Comparison of ENCODE assay signal across 9 cellular contexts in genomic region chr12:124804011-124804621, GRCh38. TPM values are rescaled to one million over a fixed set of nuclear protein-coding genes. Genes with fewer than 3 reads are reported as not detected.
DNase-seq lines count a peak whose midpoint lies in the region; ATAC-seq, FAIRE-seq and TF ChIP-seq lines count a peak whose summit lies in the region.
"Had no signal": no experiment of that assay in that cellular context is flagged by ENCODE, and none has a peak within 500 bp of the region (broad histone marks: within the 10 kb centered on the region; RNA-seq: fewer than 3 reads in every experiment).

No MANE protein-coding gene starts in this region.

- no peak overlapping the region for H3K27ac Mint-ChIP-seq in activated CD8-positive, alpha-beta memory T cell treated with anti-CD3 and anti-CD28 coated beads, Interleukin-2, amount 10 ng/mL, durations not matched to agents 7 days and 5 days

- TF ChIP-seq CTCF in esophagus squamous epithelium (IDR thresholded peaks at IDR 0.05) = no peak
- no peak for TF ChIP-seq CTCF in pancreas (IDR thresholded peaks at IDR 0.05)
- no peak for TF ChIP-seq CTCF in D721Med (IDR thresholded peaks at IDR 0.05; ENCODE audit: insufficient read depth, missing control alignments)

- H3K27me3 Mint-ChIP-seq in activated CD8-positive, alpha-beta memory T cell treated with anti-CD3 and anti-CD28 coated beads, Interleukin-2, amount 10 ng/mL, durations not matched to agents 7 days and 5 days = no peaks in the 10 kb centered on the region
- H3K27me3 Mint-ChIP-seq: naive B cell had no signal

- FAIRE-seq in pancreas (lab: Jason Lieb, UNC) (no peak), D721Med (lab: Jason Lieb, UNC) (no peak)

- no peak for TF ChIP-seq POLR2A in esophagus squamous epithelium (IDR thresholded peaks at IDR 0.05)

- H3K36me3 Mint-ChIP-seq in activated CD8-positive, alpha-beta memory T cell treated with anti-CD3 and anti-CD28 coated beads, Interleukin-2, amount 10 ng/mL, durations not matched to agents 7 days and 5 days = peaks cover 1% of the 10 kb centered on the region

- H3K27ac ChIP-seq in esophagus squamous epithelium (peak overlapping the region in 3 of 4 donors; percentile 40 to 54 (median 44)), pancreas (peak overlapping the region in 1 of 4 donors; percentile 28)

- ATAC-seq in pancreas = peak; percentile 60 to 86 (median 80)
- no peak for ATAC-seq in activated CD8-positive, alpha-beta memory T cell treated with anti-CD3 and anti-CD28 coated beads, Interleukin-2, amount 10 ng/mL, durations not matched to agents 7 days and 5 days
- no peak for ATAC-seq in HG02870 (IDR thresholded peaks at IDR 0.05; ENCODE audit: unreplicated experiment)
- no peak for ATAC-seq in HG03460 (IDR thresholded peaks at IDR 0.05; ENCODE audit: unreplicated experiment)

- intact Hi-C loops in esophagus squamous epithelium (cut with DNase I) (no loop called here), pancreas (cut with DNase I) (no loop called here)

- H3K9me3 Mint-ChIP-seq in activated CD8-positive, alpha-beta memory T cell treated with anti-CD3 and anti-CD28 coated beads, Interleukin-2, amount 10 ng/mL, durations not matched to agents 7 days and 5 days (ENCODE audit: low read depth) = no peaks in the 10 kb centered on the region
- H3K9me3 Mint-ChIP-seq: naive B cell had no signal

- DNase-seq in ELF-1 (ENCODE audit: low read depth, low spot score) (peak; percentile 62), NCI-H82 treated with DMSO at 0.1 percent for 48 hours (lab: John Stamatoyannopoulos, UW; ENCODE audit: unreplicated experiment) (peak; percentile 56), esophagus squamous epithelium (lab: John Stamatoyannopoulos, UW) (no peak), pancreas (peak in 4 of 6 donors; percentile 33 to 56 (median 42)), D721Med (ENCODE audit: insufficient read length, low spot score) (no peak)
- no peak for DNase-seq in activated CD8-positive, alpha-beta memory T cell treated with anti-CD3 and anti-CD28 coated beads, Interleukin-2, amount 10 ng/mL, durations not matched to agents 7 days and 5 days
- DNase-seq: naive B cell had no signal

- H3K36me3 ChIP-seq in esophagus squamous epithelium = peaks cover 0 to 32% (median 0%) of the 10 kb centered on the region in 3 donors
- no peaks in the 10 kb centered on the region for H3K36me3 ChIP-seq in pancreas

- CTCF ChIA-PET in activated CD8-positive, alpha-beta memory T cell treated with anti-CD3 and anti-CD28 coated beads, Interleukin-2, amount 10 ng/mL, durations not matched to agents 7 days and 5 days (lab: Charles Lee) = no interaction called here

- no peak overlapping the region for H3K4me3 ChIP-seq in esophagus squamous epithelium
- no peak overlapping the region for H3K4me3 ChIP-seq in pancreas

- H3K9me3 ChIP-seq in esophagus squamous epithelium = no peaks in the 10 kb centered on the region
- no peaks in the 10 kb centered on the region for H3K9me3 ChIP-seq in pancreas

- no peak overlapping the region for H3K4me3 Mint-ChIP-seq in activated CD8-positive, alpha-beta memory T cell treated with anti-CD3 and anti-CD28 coated beads, Interleukin-2, amount 10 ng/mL, durations not matched to agents 7 days and 5 days
- H3K4me3 Mint-ChIP-seq: naive B cell had no signal

- WGBS in esophagus squamous epithelium, 2 donors = 35 to 58% methylated on average over 2 of the region's 9 CpGs
- 48 to 62% methylated on average over 9 of the region's 9 CpGs for WGBS in pancreas, 2 donors

- no peaks in the 10 kb centered on the region for H3K4me1 Mint-ChIP-seq in activated CD8-positive, alpha-beta memory T cell treated with anti-CD3 and anti-CD28 coated beads, Interleukin-2, amount 10 ng/mL, durations not matched to agents 7 days and 5 days

- H3K4me1 ChIP-seq in esophagus squamous epithelium (peaks cover 4 to 19% (median 12%) of the 10 kb centered on the region in 3 donors), pancreas (no peaks in the 10 kb centered on the region)

- H3K27me3 ChIP-seq in esophagus squamous epithelium (no peaks in the 10 kb centered on the region), pancreas (no peaks in the 10 kb centered on the region)

RNA-seq across cellular contexts. Expression of gene SCARB1, which starts 59.5 kb away (rescaled TPM):
- 1 to 10 TPM; 7.1 to 9.5 (median 8.8) TPM for total RNA-seq in esophagus squamous epithelium
- 10 to 100 TPM in 2 of 6 donors, 1 to 10 TPM in 4; 4.7 to 14.3 (median 8.4) TPM for total RNA-seq in pancreas
- 10 to 100 TPM; 11.7 to 14.7 TPM for polyA plus RNA-seq in pancreas
- 10 to 100 TPM; 12.6 to 17.2 TPM for total RNA-seq in activated CD8-positive, alpha-beta memory T cell treated with anti-CD3 and anti-CD28 coated beads, Interleukin-2, amount 10 ng/mL, durations not matched to agents 7 days and 5 days

Comparison
In these comparisons a context has a peak if more than half of its experiments do, and no peak if none do; other contexts are left out.
1. DNase-seq: peak in ELF-1 (single experiment), NCI-H82 treated with DMSO at 0.1 percent for 48 hours (single experiment) and pancreas (4 of 6); none in esophagus squamous epithelium (single experiment), D721Med (single experiment) and activated CD8-positive, alpha-beta memory T cell treated with anti-CD3 and anti-CD28 coated beads, Interleukin-2, amount 10 ng/mL, durations not matched to agents 7 days and 5 days (single experiment).
2. ATAC-seq: peak in pancreas (4 of 4); none in activated CD8-positive, alpha-beta memory T cell treated with anti-CD3 and anti-CD28 coated beads, Interleukin-2, amount 10 ng/mL, durations not matched to agents 7 days and 5 days (single experiment), HG02870 (single experiment) and HG03460 (single experiment).